1 cellular context compared by ENCODE assay signal in the genomic region with DNA sequence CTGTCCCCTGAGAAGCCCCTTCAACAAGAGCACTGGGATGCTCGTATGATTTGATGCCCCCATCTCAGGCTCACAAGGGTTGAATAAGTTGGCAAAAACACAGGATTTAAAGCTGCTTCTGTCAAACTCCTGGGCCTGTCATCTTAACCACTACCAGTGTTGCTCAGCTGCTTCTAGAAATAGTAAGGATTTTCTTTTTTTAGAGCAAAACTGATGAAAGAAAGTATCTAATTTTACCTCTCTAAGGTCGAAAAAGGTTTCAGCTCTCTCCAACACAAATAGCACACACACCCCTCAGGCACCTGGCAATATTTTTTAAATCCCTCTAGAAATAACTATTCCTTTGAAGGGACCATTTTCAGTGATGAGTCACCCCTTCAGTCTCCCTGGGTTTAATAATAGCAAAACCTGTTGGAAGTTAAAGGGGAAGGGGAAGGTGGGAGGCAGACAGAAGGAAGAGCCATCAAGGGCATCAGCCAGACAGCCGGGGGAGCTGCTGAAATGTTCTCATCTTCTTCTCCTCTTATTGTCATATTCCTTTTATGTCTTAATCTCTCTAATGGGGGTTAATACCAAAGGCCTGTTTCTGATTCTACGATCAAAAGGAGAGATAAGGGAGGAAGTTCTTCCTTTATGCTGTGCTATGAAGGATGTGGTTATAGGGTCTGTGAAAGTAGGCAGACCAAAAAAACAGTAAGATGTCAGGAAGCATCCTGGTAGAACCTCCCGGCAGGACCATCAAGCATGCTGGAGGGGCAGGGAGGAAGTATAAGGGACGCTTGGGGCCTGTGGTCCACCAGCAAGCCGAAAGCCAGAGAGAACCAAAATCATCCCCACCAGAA.
A peak's percentile ranks its signal among the peaks of the same experiment; 100 is the strongest.
TF ChIP-seq lines count a peak whose summit lies in the region.

No MANE protein-coding gene starts in this region.

TF ChIP-seq in GM12878, 131 proteins besides CTCF, POLR2A, EP300 and RAD21:
- TF ChIP-seq JUNB (IDR thresholded peaks at IDR 0.05) = peak; percentile 16; the same call in 1 of the 2 replicates
- peak; percentile 96 for TF ChIP-seq MEF2A (IDR thresholded peaks at IDR 0.05; ENCODE audit: insufficient read depth, low read depth, low read length)
- no peak for TF ChIP-seq TCF3 (IDR thresholded peaks at IDR 0.05; ENCODE audit: borderline replicate concordance, insufficient read depth, low read depth, low read length)
- peak in 1 of 2 experiments; percentile 22; a peak in 1 of 4 replicates for TF ChIP-seq ETV6 (conservative IDR thresholded peaks at IDR 0.05 in 1 of 2, IDR thresholded peaks at IDR 0.05 in 1 of 2; ENCODE audit: borderline replicate concordance in 1 of 2, low read depth in 1 of 2)
- TF ChIP-seq, protein P1, sequence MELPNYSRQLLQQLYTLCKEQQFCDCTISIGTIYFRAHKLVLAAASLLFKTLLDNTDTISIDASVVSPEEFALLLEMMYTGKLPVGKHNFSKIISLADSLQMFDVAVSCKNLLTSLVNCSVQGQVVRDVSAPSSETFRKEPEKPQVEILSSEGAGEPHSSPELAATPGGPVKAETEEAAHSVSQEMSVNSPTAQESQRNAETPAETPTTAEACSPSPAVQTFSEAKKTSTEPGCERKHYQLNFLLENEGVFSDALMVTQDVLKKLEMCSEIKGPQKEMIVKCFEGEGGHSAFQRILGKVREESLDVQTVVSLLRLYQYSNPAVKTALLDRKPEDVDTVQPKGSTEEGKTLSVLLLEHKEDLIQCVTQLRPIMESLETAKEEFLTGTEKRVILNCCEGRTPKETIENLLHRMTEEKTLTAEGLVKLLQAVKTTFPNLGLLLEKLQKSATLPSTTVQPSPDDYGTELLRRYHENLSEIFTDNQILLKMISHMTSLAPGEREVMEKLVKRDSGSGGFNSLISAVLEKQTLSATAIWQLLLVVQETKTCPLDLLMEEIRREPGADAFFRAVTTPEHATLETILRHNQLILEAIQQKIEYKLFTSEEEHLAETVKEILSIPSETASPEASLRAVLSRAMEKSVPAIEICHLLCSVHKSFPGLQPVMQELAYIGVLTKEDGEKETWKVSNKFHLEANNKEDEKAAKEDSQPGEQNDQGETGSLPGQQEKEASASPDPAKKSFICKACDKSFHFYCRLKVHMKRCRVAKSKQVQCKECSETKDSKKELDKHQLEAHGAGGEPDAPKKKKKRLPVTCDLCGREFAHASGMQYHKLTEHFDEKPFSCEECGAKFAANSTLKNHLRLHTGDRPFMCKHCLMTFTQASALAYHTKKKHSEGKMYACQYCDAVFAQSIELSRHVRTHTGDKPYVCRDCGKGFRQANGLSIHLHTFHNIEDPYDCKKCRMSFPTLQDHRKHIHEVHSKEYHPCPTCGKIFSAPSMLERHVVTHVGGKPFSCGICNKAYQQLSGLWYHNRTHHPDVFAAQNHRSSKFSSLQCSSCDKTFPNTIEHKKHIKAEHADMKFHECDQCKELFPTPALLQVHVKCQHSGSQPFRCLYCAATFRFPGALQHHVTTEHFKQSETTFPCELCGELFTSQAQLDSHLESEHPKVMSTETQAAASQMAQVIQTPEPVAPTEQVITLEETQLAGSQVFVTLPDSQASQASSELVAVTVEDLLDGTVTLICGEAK (IDR thresholded peaks at IDR 0.05; ENCODE audit: borderline replicate concordance) = no peak
- TF ChIP-seq MTA3 (IDR thresholded peaks at IDR 0.05; ENCODE audit: borderline replicate concordance, low read length) = 0 out of 2 replicates have a peak, but pooled peaks have one; percentile 54
- TF ChIP-seq, protein P2, sequence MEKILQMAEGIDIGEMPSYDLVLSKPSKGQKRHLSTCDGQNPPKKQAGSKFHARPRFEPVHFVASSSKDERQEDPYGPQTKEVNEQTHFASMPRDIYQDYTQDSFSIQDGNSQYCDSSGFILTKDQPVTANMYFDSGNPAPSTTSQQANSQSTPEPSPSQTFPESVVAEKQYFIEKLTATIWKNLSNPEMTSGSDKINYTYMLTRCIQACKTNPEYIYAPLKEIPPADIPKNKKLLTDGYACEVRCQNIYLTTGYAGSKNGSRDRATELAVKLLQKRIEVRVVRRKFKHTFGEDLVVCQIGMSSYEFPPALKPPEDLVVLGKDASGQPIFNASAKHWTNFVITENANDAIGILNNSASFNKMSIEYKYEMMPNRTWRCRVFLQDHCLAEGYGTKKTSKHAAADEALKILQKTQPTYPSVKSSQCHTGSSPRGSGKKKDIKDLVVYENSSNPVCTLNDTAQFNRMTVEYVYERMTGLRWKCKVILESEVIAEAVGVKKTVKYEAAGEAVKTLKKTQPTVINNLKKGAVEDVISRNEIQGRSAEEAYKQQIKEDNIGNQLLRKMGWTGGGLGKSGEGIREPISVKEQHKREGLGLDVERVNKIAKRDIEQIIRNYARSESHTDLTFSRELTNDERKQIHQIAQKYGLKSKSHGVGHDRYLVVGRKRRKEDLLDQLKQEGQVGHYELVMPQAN (conservative IDR thresholded peaks at IDR 0.05) = no peak
- no peak for TF ChIP-seq MXI1 (IDR thresholded peaks at IDR 0.05; ENCODE audit: low read depth, low read length)
- peak; percentile 22; the same call in 1 of the 2 replicates for TF ChIP-seq CREM (IDR thresholded peaks at IDR 0.05; ENCODE audit: low read depth)
- TF ChIP-seq NFIC (IDR thresholded peaks at IDR 0.05; ENCODE audit: low read depth, low read length) = peak; percentile 82
- TF ChIP-seq RUNX3 (IDR thresholded peaks at IDR 0.05; ENCODE audit: low read length) = peak; percentile 85
- TF ChIP-seq ZBED1 (IDR thresholded peaks at IDR 0.05; ENCODE audit: borderline replicate concordance) = 0 out of 2 replicates have a peak, but pooled peaks have one; percentile 35
- TF ChIP-seq FOXM1 (IDR thresholded peaks at IDR 0.05; ENCODE audit: low read depth, low read length) = peak; percentile 57; the same call in 1 of the 2 replicates
- TF ChIP-seq, protein P3, sequence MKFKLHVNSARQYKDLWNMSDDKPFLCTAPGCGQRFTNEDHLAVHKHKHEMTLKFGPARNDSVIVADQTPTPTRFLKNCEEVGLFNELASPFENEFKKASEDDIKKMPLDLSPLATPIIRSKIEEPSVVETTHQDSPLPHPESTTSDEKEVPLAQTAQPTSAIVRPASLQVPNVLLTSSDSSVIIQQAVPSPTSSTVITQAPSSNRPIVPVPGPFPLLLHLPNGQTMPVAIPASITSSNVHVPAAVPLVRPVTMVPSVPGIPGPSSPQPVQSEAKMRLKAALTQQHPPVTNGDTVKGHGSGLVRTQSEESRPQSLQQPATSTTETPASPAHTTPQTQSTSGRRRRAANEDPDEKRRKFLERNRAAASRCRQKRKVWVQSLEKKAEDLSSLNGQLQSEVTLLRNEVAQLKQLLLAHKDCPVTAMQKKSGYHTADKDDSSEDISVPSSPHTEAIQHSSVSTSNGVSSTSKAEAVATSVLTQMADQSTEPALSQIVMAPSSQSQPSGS (IDR thresholded peaks at IDR 0.05; ENCODE audit: low read length) = peak; percentile 48; the same call in 1 of the 2 replicates
- TF ChIP-seq SMAD5 (IDR thresholded peaks at IDR 0.05; ENCODE audit: low read depth) = no peak
- TF ChIP-seq IRF4 (IDR thresholded peaks at IDR 0.05; ENCODE audit: low read depth, low read length) = no peak
